ENCODE assay signal across 8 cellular contexts in genomic region chr3:171772427-171773056, GRCh38. TPM values are rescaled to one million over a fixed set of nuclear protein-coding genes. Genes with fewer than 3 reads are reported as not detected.
DNase-seq lines count a peak whose midpoint lies in the region; ATAC-seq and TF ChIP-seq lines count a peak whose summit lies in the region.

No MANE protein-coding gene starts in this region.

- no peak overlapping the region; the same call in 1 of the 2 replicates for H3K9ac ChIP-seq in IMR-90 (ENCODE audit: low read depth, low read length)
- no peak overlapping the region for H3K9ac ChIP-seq in NT2/D1 (ENCODE audit: insufficient read length, low read depth)

- no peak overlapping the region for H2AK5ac ChIP-seq in IMR-90 (ENCODE audit: low read depth, low read length)

- H3K79me1 ChIP-seq in IMR-90 (ENCODE audit: low read depth in 1 of 2, low read length in 2 of 2) = peaks cover 4 to 8% of the 10 kb centered on the region in 2 experiments; a peak in 3 of 4 replicates

- H3K36me3 ChIP-seq in IMR-90 (ENCODE audit: control insufficient read depth, insufficient read depth, low read length) (no peaks in the 10 kb centered on the region), NT2/D1 (ENCODE audit: insufficient read depth, insufficient read length, low read length) (no peaks in the 10 kb centered on the region), prostate gland (no peaks in the 10 kb centered on the region)

- no peak overlapping the region; the same call in 1 of the 2 replicates for H3K4ac ChIP-seq in IMR-90 (ENCODE audit: low read depth, low read length)

- H3K9me3 ChIP-seq in IMR-90 (ENCODE audit: control insufficient read depth, insufficient read depth, low read length) (no peaks in the 10 kb centered on the region), NT2/D1 (ENCODE audit: insufficient read depth, low read length) (no peaks in the 10 kb centered on the region), prostate gland (no peaks in the 10 kb centered on the region)

- ATAC-seq in IMR-90 (ENCODE audit: low read depth) = peak; percentile 41
- ATAC-seq in GM19035 (IDR thresholded peaks at IDR 0.05; ENCODE audit: unreplicated experiment) = no peak
- no peak for ATAC-seq in HG03378 (IDR thresholded peaks at IDR 0.05; ENCODE audit: unreplicated experiment)

- dilution Hi-C loops in IMR-90 (cut with HindIII; ENCODE audit: low sequenced_read_pairs, unreplicated experiment) = no loop called here

- no peak overlapping the region for H4K91ac ChIP-seq in IMR-90 (ENCODE audit: insufficient read depth, low read depth, low read length)

- H3K4me1 ChIP-seq in IMR-90 (ENCODE audit: control insufficient read depth, insufficient read depth, low read length) (peaks cover 5% of the 10 kb centered on the region; the same call in 1 of the 2 replicates), NT2/D1 (ENCODE audit: insufficient read depth, insufficient read length) (peaks cover 3% of the 10 kb centered on the region), prostate gland (replicated peaks) (no peaks in the 10 kb centered on the region)

- H3K18ac ChIP-seq in IMR-90 (ENCODE audit: low read depth, low read length) = no peak overlapping the region

- intact Hi-C loops in IMR-90 (cut with micrococcal nuclease) = loop anchor here (1.0 to 10.0 kb wide), 4 partner anchors 68 to 1018 kb away; no protein-coding TSS in a partner anchor
- intact Hi-C loops in prostate gland (cut with DNase I) = loop anchor here (2.0 kb wide), 1 partner anchor 126 kb away; no protein-coding TSS in a partner anchor

- no TSS peak for BruUV-seq in IMR-90 (replicated peaks; lab: Mats Ljungman, UMichigan)

- no peak overlapping the region for H2BK15ac ChIP-seq in IMR-90 (ENCODE audit: low read depth, low read length)

- no peak overlapping the region for H4K8ac ChIP-seq in IMR-90 (ENCODE audit: low read depth in 2 of 2, low read length in 2 of 2)

- H2BK5ac ChIP-seq in IMR-90 (ENCODE audit: low read depth, low read length, poor library complexity, severe bottlenecking) = no peak overlapping the region

- H3K27ac ChIP-seq in IMR-90 (ENCODE audit: insufficient read depth, low read length) (no peak overlapping the region), prostate gland (no peak overlapping the region)

- H4K20me1 ChIP-seq in IMR-90 (ENCODE audit: insufficient read depth, low read length) = no peaks in the 10 kb centered on the region

- no peaks in the 10 kb centered on the region for H3K9me1 ChIP-seq in IMR-90 (ENCODE audit: insufficient read depth, low read length)

- H3K23ac ChIP-seq in IMR-90 (ENCODE audit: low read depth, low read length) = no peak overlapping the region

- no peak overlapping the region for H2AK9ac ChIP-seq in IMR-90 (replicated peaks; ENCODE audit: low read depth, low read length, poor library complexity)

- H3K56ac ChIP-seq in IMR-90 (ENCODE audit: extremely low read depth, insufficient read depth, low read length) = no peak overlapping the region

- in situ Hi-C loops in IMR-90 (cut with MboI; ENCODE audit: low sequenced_read_pairs) = loop anchor here (5.0 to 25.0 kb wide), 2 partner anchors 125 to 810 kb away; no protein-coding TSS in a partner anchor

- no peaks in the 10 kb centered on the region for H3K27me3 ChIP-seq in IMR-90 (ENCODE audit: control insufficient read depth, insufficient read depth, low read length)
- H3K27me3 ChIP-seq in NT2/D1 (ENCODE audit: insufficient read depth, insufficient read length) = no peaks in the 10 kb centered on the region
- H3K27me3 ChIP-seq in prostate gland (replicated peaks; ENCODE audit: insufficient read depth) = no peaks in the 10 kb centered on the region

- no peak overlapping the region for H3K14ac ChIP-seq in IMR-90 (replicated peaks; ENCODE audit: low read depth, low read length)

- H2BK120ac ChIP-seq in IMR-90 (ENCODE audit: low read depth, low read length) = no peak overlapping the region

- H2BK20ac ChIP-seq in IMR-90 (ENCODE audit: low read depth, low read length) = no peak overlapping the region

- POLR2A ChIA-PET in IMR-90 (lab: Charles Lee; ENCODE audit: unreplicated experiment) = no interaction called here

- no peak overlapping the region for H4K5ac ChIP-seq in IMR-90 (ENCODE audit: low read depth, low read length)

- peak overlapping the region; percentile 26 for H2AFZ ChIP-seq in IMR-90 (replicated peaks; ENCODE audit: low read length, poor library complexity)

- WGBS in IMR-90 (ENCODE audit: extremely low coverage in 2 of 2, insufficient read length in 1 of 2), 2 experiments = 0% methylated on average over 1 of the region's 4 CpGs; no CpG with 5 or more reads in 1 of the 2 experiments
- 0% methylated on average over 4 of the region's 4 CpGs for WGBS in prostate gland

- H3K4me3 ChIP-seq in IMR-90 (ENCODE audit: insufficient read depth, low read depth, low read length) = no peak overlapping the region
- no peak overlapping the region for H3K4me3 ChIP-seq in NT2/D1 (ENCODE audit: insufficient read length, low read depth)
- H3K4me3 ChIP-seq in prostate gland = no peak overlapping the region

- CTCF ChIA-PET in IMR-90 (lab: Yijun Ruan, JAX) = interaction anchor here (0.5 to 2.8 kb wide), 21 partner anchors 10 to 1404 kb away, joined by 3 to 11 read pairs (median 4); no protein-coding TSS in a partner anchor

- TF ChIP-seq POLR2A in IMR-90 (IDR thresholded peaks at IDR 0.05; ENCODE audit: low read depth, low read length) (no peak), prostate gland (IDR thresholded peaks at IDR 0.05) (no peak)

- DNase-seq in ELF-1 (ENCODE audit: low read depth, low spot score) (peak; percentile 58), IMR-90 (peak; percentile 76), NT2/D1 (ENCODE audit: low read depth, low spot score) (peak; percentile 58), globus pallidus (ENCODE audit: low spot score) (peak; percentile 80), prostate gland (ENCODE audit: low spot score) (peak; percentile 51)
- peak; percentile 13 for DNase-seq in activated T-helper 9 cell treated with anti-CD3 and anti-CD28 coated beads, Interleukin-2, amount 50 U/mL, for 16 hours (ENCODE audit: low read depth)

- H3K4me2 ChIP-seq in IMR-90 (ENCODE audit: low read depth, low read length) = 0 out of 2 replicates have a peak overlapping the region, but pooled peaks have one; percentile 50

- peak; percentile 78 for TF ChIP-seq CTCF in IMR-90 (conservative IDR thresholded peaks at IDR 0.05; ENCODE audit: low read depth, low read length)
- peak; percentile 54 to 76 (median 68) for TF ChIP-seq CTCF in prostate gland (IDR thresholded peaks at IDR 0.05)

- peak; percentile 84 for TF ChIP-seq RAD21 in IMR-90 (IDR thresholded peaks at IDR 0.05; ENCODE audit: low read length)

TF ChIP-seq in IMR-90, 13 proteins besides CTCF, POLR2A, EP300 and RAD21:
- TF ChIP-seq USF2 (IDR thresholded peaks at IDR 0.05; ENCODE audit: low read depth, low read length) (no peak), SMC3 (IDR thresholded peaks at IDR 0.05; ENCODE audit: low read depth, low read length) (peak; percentile 81)

RNA-seq across cellular contexts. Expression of gene PLD1, which starts 37.7 kb away (rescaled TPM):
- 9.2 and 9.7 TPM in 2 replicates for total RNA-seq in IMR-90 (2012; rRNA removed)
- 2.6 and 3.3 TPM in 2 replicates for polyA plus RNA-seq in IMR-90 (2012; rRNA removed)
- polyA plus RNA-seq in IMR-90 (2012; cell fraction: cytosol; rRNA removed) = 1.3 and 1.5 TPM in 2 replicates
- polyA plus RNA-seq in IMR-90 (2012; cell fraction: nucleus; rRNA removed; ENCODE audit: low replicate concordance) = 2.7 and 23.1 TPM in 2 replicates
- 10 to 100 TPM; 12.8 to 15.8 TPM for total RNA-seq in prostate gland

Comparison
In these comparisons a context has a peak if more than half of its experiments do, and no peak if none do; other contexts are left out.
1. DNase-seq: peak in every context shown above with its lines; median percentile 80 in globus pallidus; 76 in IMR-90; 58 in ELF-1; 58 in NT2/D1; 51 in prostate gland; 13 in activated T-helper 9 cell treated with anti-CD3 and anti-CD28 coated beads, Interleukin-2, amount 50 U/mL, for 16 hours.